Comparison of ENCODE assay signal across 8 cellular contexts in genomic region chr11:47642099-47642855, GRCh38. TPM values are rescaled to one million over a fixed set of nuclear protein-coding genes. Genes with fewer than 3 reads are reported as not detected.
DNase-seq lines count a peak whose midpoint lies in the region; ATAC-seq, FAIRE-seq and TF ChIP-seq lines count a peak whose summit lies in the region.

TSS of gene MTCH2 (minus strand) at chr11:47642559. CDS start at chr11:47642465, 94 bp downstream.

- H3K27ac ChIP-seq in adipose tissue (ENCODE audit: low read depth, low read length) = peak within 1 kb of the TSS; percentile 78
- peak within 1 kb of the TSS; percentile 49 to 97 (median 90) for H3K27ac ChIP-seq in heart left ventricle
- H3K27ac ChIP-seq in upper lobe of left lung = peak within 1 kb of the TSS; percentile 85 to 95 (median 94)

- peaks cover 0 to 20% (median 14%) of the 10 kb centered on the region in 12 donors for H3K4me1 ChIP-seq in heart left ventricle
- H3K4me1 ChIP-seq in upper lobe of left lung = peaks cover 10 to 17% (median 14%) of the 10 kb centered on the region in 4 donors

- H3K36me3 ChIP-seq in heart left ventricle (peaks cover 0 to 26% (median 22%) of the 10 kb centered on the region in 9 donors), upper lobe of left lung (peaks cover 4 to 23% (median 8%) of the 10 kb centered on the region in 4 donors)

- ATAC-seq in HG02840 (IDR thresholded peaks at IDR 0.05; ENCODE audit: low FRiP score, unreplicated experiment) (peak; percentile 89), heart left ventricle (peak; percentile 97 to 98 (median 98)), upper lobe of left lung (ENCODE audit: low FRiP score in 2 of 2) (peak; percentile 99)

- peak within 1 kb of the TSS; percentile 57 to 94 (median 80) for H3K4me3 ChIP-seq in heart left ventricle
- H3K4me3 ChIP-seq in upper lobe of left lung = peak within 1 kb of the TSS; percentile 65 to 85 (median 76)

- H3K27me3 ChIP-seq in heart left ventricle (no peaks in the 10 kb centered on the region), upper lobe of left lung (no peaks in the 10 kb centered on the region)

- DNase-seq in GM12891 (ENCODE audit: insufficient read length, low spot score) (peak; percentile 88), NCI-H1436 (lab: John Stamatoyannopoulos, UW) (peak; percentile 96), T follicular helper cell (ENCODE audit: low read depth) (peak; percentile 92), heart left ventricle (peak; percentile 96 to 97 (median 97)), posterior cingulate gyrus (peak; percentile 90 to 99 (median 94)), upper lobe of left lung (peak; percentile 97 to 99)

- WGBS in adipose tissue, 3 donors = 1% methylated on average over 48 to 78 of the region's 78 CpGs
- 1% methylated on average over 33 to 78 of the region's 78 CpGs for WGBS in heart left ventricle, 4 donors
- 1% methylated on average over 21 to 58 of the region's 78 CpGs for WGBS in upper lobe of left lung, 2 donors

- peak; percentile 97 for FAIRE-seq in GM12891 (lab: Jason Lieb, UNC)

- intact Hi-C loops in heart left ventricle (cut with DNase I) = loop anchor here in 7 of 10 donors (5.0 to 10.0 kb wide), 7 partner anchors 70 to 213 kb away; partner anchors contain the start of genes FNBP4 (in 3 of the 7), AGBL2 (in 2 of the 7) and NUP160 (in 2 of the 7)
- intact Hi-C loops in posterior cingulate gyrus (cut with DNase I) = loop anchor here (2.0 to 10.0 kb wide), 3 partner anchors 65 to 203 kb away; partner anchors contain the start of genes KBTBD4, NDUFS3 and NUP160

- H3K9me3 ChIP-seq in heart left ventricle (no peaks in the 10 kb centered on the region), upper lobe of left lung (no peaks in the 10 kb centered on the region)

- TF ChIP-seq EP300 in upper lobe of left lung (IDR thresholded peaks at IDR 0.05) = peak in 1 of 4 donors; percentile 28

- TF ChIP-seq POLR2A in GM12891 (IDR thresholded peaks at IDR 0.05; ENCODE audit: low read depth, low read length) (peak; percentile 89), heart left ventricle (IDR thresholded peaks at IDR 0.05) (peak in 1 of 2 donors; percentile 65), upper lobe of left lung (IDR thresholded peaks at IDR 0.05) (peak in 3 of 4 donors; percentile 28 to 81 (median 78))

- TF ChIP-seq CTCF in heart left ventricle (IDR thresholded peaks at IDR 0.05) (peak; percentile 5 to 68 (median 44)), upper lobe of left lung (IDR thresholded peaks at IDR 0.05) (peak in 5 of 6 experiments; percentile 40 to 63 (median 54))

TF ChIP-seq in GM12891, 5 proteins besides CTCF, POLR2A, EP300 and RAD21:
- TF ChIP-seq SPI1 (IDR thresholded peaks at IDR 0.05; ENCODE audit: low read depth, low read length) (no peak), POU2F2 (IDR thresholded peaks at IDR 0.05; ENCODE audit: low read depth, low read length) (no peak), TAF1 (IDR thresholded peaks at IDR 0.05; ENCODE audit: low read depth, low read length) (peak; percentile 91), PAX5 (IDR thresholded peaks at IDR 0.05; ENCODE audit: insufficient read depth, low read length, severe bottlenecking) (peak; percentile 73), POLR2AphosphoS5 (IDR thresholded peaks at IDR 0.05; ENCODE audit: low read depth, low read length) (peak; percentile 91)
TF ChIP-seq in GM12891: peak in this region for 3.

RNA-seq across cellular contexts. Expression of gene MTCH2, which starts in this region (rescaled TPM):
- polyA plus RNA-seq in GM12891 (2012; ENCODE audit: low read depth, missing spikeins) = 104 TPM
- polyA plus RNA-seq in adipose tissue (10 to 100 TPM; 22.6 to 72.4 (median 53.0) TPM), heart left ventricle (10 to 100 TPM; 41.2 to 95.9 TPM)
- total RNA-seq in heart left ventricle (100 to 1,000 TPM in 5 of 9 donors, 10 to 100 TPM in 4; 38.2 to 135 (median 102) TPM), upper lobe of left lung (10 to 100 TPM; 21.0 to 61.3 (median 35.6) TPM)

Comparison
In these comparisons a context has a peak if more than half of its experiments do, and no peak if none do; other contexts are left out.
1. Peak in every context shown above with its lines: DNase-seq, ATAC-seq, H3K4me3 ChIP-seq and H3K27ac ChIP-seq.